ENCODE assay signal across 8 cellular contexts in the genomic region with DNA sequence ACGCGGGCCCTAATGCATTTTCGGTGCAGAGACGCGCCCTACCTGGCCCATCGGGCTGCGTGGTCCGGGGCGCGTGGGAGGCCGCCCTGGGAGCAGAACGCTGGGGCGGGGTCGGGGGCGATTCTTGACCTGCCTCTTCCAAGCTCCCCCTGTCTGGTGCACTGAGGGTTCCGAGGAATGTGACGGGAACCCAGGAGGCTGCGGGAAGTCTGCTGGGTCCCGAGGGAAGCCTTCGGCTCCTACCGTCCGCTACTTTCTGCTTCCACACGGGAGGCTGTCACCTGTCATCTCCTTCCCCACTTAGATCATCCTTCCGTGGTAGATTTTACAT. TPM values are rescaled to one million over a fixed set of nuclear protein-coding genes. Genes with fewer than 3 reads are reported as not detected.
DNase-seq lines count a peak whose midpoint lies in the region; ATAC-seq, FAIRE-seq and TF ChIP-seq lines count a peak whose summit lies in the region.

No MANE protein-coding gene starts in this region.

- H3K4me2 ChIP-seq in A549: peak overlapping the region; percentile 83

- H3K27me3 ChIP-seq in cardiac muscle cell: peaks cover 4% of the 10 kb centered on the region

- no peaks in the 10 kb centered on the region for H3K9me3 ChIP-seq in A549
- H3K9me3 ChIP-seq in T-helper 17 cell (ENCODE audit: control insufficient read depth, low read length, poor library complexity, severe bottlenecking): no peaks in the 10 kb centered on the region
- H3K9me3 ChIP-seq in cardiac muscle cell (ENCODE audit: low read depth): no peaks in the 10 kb centered on the region

- DNase-seq in A549 (ENCODE audit: low read depth in 1 of 2, low spot score in 1 of 2) (no peak), T-helper 17 cell (no peak), cardiac muscle cell (ENCODE audit: low read depth in 1 of 2, low spot score in 1 of 2) (peak in 1 of 2 donors; percentile 11), retinal pigment epithelial cell (ENCODE audit: low read depth) (no peak), HuH-7.5 (ENCODE audit: low spot score) (no peak), KBM-7 (no peak)

- no peaks in the 10 kb centered on the region for H3K36me3 ChIP-seq in cardiac muscle cell

- peak overlapping the region; percentile 88 for H3K27ac Mint-ChIP-seq in T-helper 17 cell

- ATAC-seq in A549: peak; percentile 8 to 41; a peak in 5 of 6 replicates
- peak; percentile 6 for ATAC-seq in GM21529 (IDR thresholded peaks at IDR 0.05; ENCODE audit: unreplicated experiment)
- no peak for ATAC-seq in T-helper 17 cell
- ATAC-seq in esophagus mucosa: no peak

- H3K36me3 Mint-ChIP-seq in T-helper 17 cell (ENCODE audit: low read depth): peaks cover 2% of the 10 kb centered on the region

- peak overlapping the region; percentile 97 for H3K4me3 Mint-ChIP-seq in T-helper 17 cell

- CTCF ChIA-PET in A549 (lab: Yijun Ruan, JAX): interaction anchor here (1.0 to 1.7 kb wide), 9 partner anchors 15 to 190 kb away, joined by 3 to 14 read pairs (median 7); a partner anchor contains a TSS

- in situ Hi-C loops in KBM-7 (cut with MboI; ENCODE audit: low pct_unique_long_range_greater_than_20kb, low sequenced_read_pairs): no loop called here

- peak overlapping the region; percentile 80 for H3K4me3 ChIP-seq in A549
- H3K4me3 ChIP-seq in cardiac muscle cell: peak overlapping the region; percentile 81
- H3K4me3 ChIP-seq in retinal pigment epithelial cell (ENCODE audit: low read length): peak overlapping the region; percentile 87

- no peak for FAIRE-seq in A549 (lab: Jason Lieb, UNC)

- TF ChIP-seq CTCF in A549 (IDR thresholded peaks at IDR 0.05): no peak
- TF ChIP-seq CTCF in cardiac muscle cell (IDR thresholded peaks at IDR 0.05; ENCODE audit: low read depth, low read length): no peak
- TF ChIP-seq CTCF in retinal pigment epithelial cell (conservative IDR thresholded peaks at IDR 0.05; ENCODE audit: low read depth, low read length): no peak

- TF ChIP-seq RAD21 in A549 (conservative IDR thresholded peaks at IDR 0.05 in 1 of 2, IDR thresholded peaks at IDR 0.05 in 1 of 2): no peak

- POLR2A ChIA-PET in A549 (lab: Yijun Ruan, JAX): interaction anchor here (1.6 kb wide), 1 partner anchor 60 kb away, joined by 9 read pairs; a partner anchor contains a TSS

- H3K4me1 ChIP-seq in A549: peaks cover 28% of the 10 kb centered on the region
- peaks cover 4% of the 10 kb centered on the region for H3K4me1 ChIP-seq in cardiac muscle cell (ENCODE audit: low read depth)

- H3K27me3 Mint-ChIP-seq in T-helper 17 cell: no peaks in the 10 kb centered on the region

- peaks cover 14% of the 10 kb centered on the region for H3K4me1 Mint-ChIP-seq in T-helper 17 cell

- TF ChIP-seq POLR2A in A549 (IDR thresholded peaks at IDR 0.05; ENCODE audit: low read length): no peak

- WGBS in A549 (ENCODE audit: missing lambda C conversion rate): 33% methylated on average over 7 of the region's 24 CpGs

- H3K27ac ChIP-seq in A549: peak overlapping the region; percentile 42 to 77; a peak in 5 of 6 replicates
- no peak overlapping the region for H3K27ac ChIP-seq in cardiac muscle cell

- TF ChIP-seq EP300 in A549 (IDR thresholded peaks at IDR 0.05): no peak

TF ChIP-seq in A549, 52 proteins besides CTCF, POLR2A, EP300 and RAD21:
- TF ChIP-seq RNF2 (IDR thresholded peaks at IDR 0.05; ENCODE audit: borderline replicate concordance, low read depth) (no peak), HOXB13 (CRISPR knock-in tag; IDR thresholded peaks at IDR 0.05; ENCODE audit: low read depth) (no peak), ZNF302 (CRISPR knock-in tag; IDR thresholded peaks at IDR 0.05) (no peak), RARB (CRISPR knock-in tag; IDR thresholded peaks at IDR 0.05) (no peak), HOXB5 (CRISPR knock-in tag; IDR thresholded peaks at IDR 0.05) (no peak), HDAC2 (IDR thresholded peaks at IDR 0.05) (no peak), EHF (CRISPR knock-in tag; IDR thresholded peaks at IDR 0.05) (no peak), CEBPB (IDR thresholded peaks at IDR 0.05) (no peak), KDM5A (IDR thresholded peaks at IDR 0.05) (no peak)
- TF ChIP-seq, protein P1, sequence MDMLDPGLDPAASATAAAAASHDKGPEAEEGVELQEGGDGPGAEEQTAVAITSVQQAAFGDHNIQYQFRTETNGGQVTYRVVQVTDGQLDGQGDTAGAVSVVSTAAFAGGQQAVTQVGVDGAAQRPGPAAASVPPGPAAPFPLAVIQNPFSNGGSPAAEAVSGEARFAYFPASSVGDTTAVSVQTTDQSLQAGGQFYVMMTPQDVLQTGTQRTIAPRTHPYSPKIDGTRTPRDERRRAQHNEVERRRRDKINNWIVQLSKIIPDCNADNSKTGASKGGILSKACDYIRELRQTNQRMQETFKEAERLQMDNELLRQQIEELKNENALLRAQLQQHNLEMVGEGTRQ (IDR thresholded peaks at IDR 0.05): no peak

RNA-seq across cellular contexts. Expression of a gene that starts 0.8 kb away (rescaled TPM):
- polyA plus RNA-seq in A549 (2011; rRNA removed) (9.0 and 11.6 TPM in 2 replicates), A549 (2017; fragmentation: RNase III; extraction: RNeasy Plus Mini Kit Qiagen cat#74134 plus additional on column Dnase treatment) (12.3 to 14.4 TPM (median 13.6 TPM) in 3 replicates), cardiac muscle cell (12.9 and 18.4 TPM in 2 replicates)
- polyA plus RNA-seq in A549 (2012; cell fraction: cytosol; rRNA removed): 7.2 and 15.4 TPM in 2 replicates
- 2.5 and 2.7 TPM in 2 replicates for polyA plus RNA-seq in A549 (2012; cell fraction: nucleus; rRNA removed)
- 2.3 and 2.5 TPM in 2 replicates for polyA minus RNA-seq in A549 (2011; rRNA and poly(A)+ RNA removed)
- total RNA-seq in T-helper 17 cell (1 to 10 TPM in 1 of 2 donors, under 1 TPM in 1; 0.99 to 3.0 TPM), cardiac muscle cell (5.9 and 6.1 TPM in 2 replicates), esophagus mucosa (8.3 TPM)

RNA-seq across cellular contexts. Expression of a gene that starts 59.9 kb away (rescaled TPM):
- polyA plus RNA-seq in A549 (2011; rRNA removed): 22.4 and 23.0 TPM in 2 replicates
- 4.9 and 5.4 TPM in 2 replicates for polyA plus RNA-seq in A549 (2012; cell fraction: cytosol; rRNA removed)
- 3.2 and 5.2 TPM in 2 replicates for polyA plus RNA-seq in A549 (2012; cell fraction: nucleus; rRNA removed)
- 10.2 to 12.5 TPM (median 10.9 TPM) in 3 replicates for polyA plus RNA-seq in A549 (2017; fragmentation: RNase III; extraction: RNeasy Plus Mini Kit Qiagen cat#74134 plus additional on column Dnase treatment)
- polyA minus RNA-seq in A549 (2011; rRNA and poly(A)+ RNA removed): 8.7 and 10.4 TPM in 2 replicates
- total RNA-seq in T-helper 17 cell: 10 to 100 TPM; 18.5 to 27.5 TPM
- 13.7 and 18.4 TPM in 2 replicates for total RNA-seq in cardiac muscle cell
- polyA plus RNA-seq in cardiac muscle cell: 19.1 and 27.6 TPM in 2 replicates
- total RNA-seq in esophagus mucosa: 30.2 TPM

Comparison
In these comparisons a context has a peak if more than half of its experiments do, and no peak if none do; other contexts are left out.
1. ATAC-seq: peak in A549 (2 of 2) and GM21529 (single experiment); none in T-helper 17 cell (single experiment) and esophagus mucosa (single experiment).
2. Peak in every context shown above with its lines, with median percentiles within 50 percentile points of each other: H3K4me3 ChIP-seq.